In the genomic region with DNA sequence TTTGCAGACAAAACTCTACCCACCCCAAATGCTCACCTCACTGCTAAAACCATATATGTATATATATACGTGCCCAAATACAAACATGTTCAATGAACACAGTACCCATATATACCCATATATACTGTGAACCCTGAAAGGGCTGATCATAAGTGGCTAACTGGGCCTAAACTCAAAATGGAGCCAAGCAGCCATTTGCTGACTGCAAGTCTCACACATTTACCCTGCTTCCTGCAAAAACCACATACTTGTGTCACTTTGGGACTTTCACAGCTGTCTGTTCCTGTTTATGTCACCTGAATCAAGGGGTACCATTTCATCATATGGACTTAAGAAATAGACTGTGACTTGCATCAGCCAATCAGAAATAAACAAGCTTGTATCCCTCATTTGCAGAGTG, we compare ENCODE assay signal across 1 cellular context.
TF ChIP-seq lines count a peak whose summit lies in the region.

No MANE protein-coding gene starts in this region.

TF ChIP-seq in H1, 55 proteins besides CTCF, POLR2A, EP300 and RAD21:
- peak; percentile 43; the same call in 1 of the 2 replicates for TF ChIP-seq YY1 (IDR thresholded peaks at IDR 0.05; ENCODE audit: low read depth, low read length)
TF ChIP-seq in H1: peak in this region for 1; not testable (repeated sequence) for 54.
